10 cellular contexts compared by ENCODE assay signal in genomic region chr9:536597-537511, GRCh38. TPM values are rescaled to one million over a fixed set of nuclear protein-coding genes. Genes with fewer than 3 reads are reported as not detected.
DNase-seq lines count a peak whose midpoint lies in the region; ATAC-seq and TF ChIP-seq lines count a peak whose summit lies in the region.
"Had no signal": no experiment of that assay in that cellular context is flagged by ENCODE, and none has a peak within 500 bp of the region (broad histone marks: within the 10 kb centered on the region; RNA-seq: fewer than 3 reads in every experiment).

No MANE protein-coding gene starts in this region.

- no peak overlapping the region for H3K4me3 ChIP-seq in RWPE2 (ENCODE audit: severe bottlenecking)

- DNase-seq in activated T-cell treated with anti-CD3 and anti-CD28 coated beads, Interleukin-2, amount 50 U/mL, for 72 hours = no peak
- no peak for DNase-seq in activated T-cell treated with anti-CD3 and anti-CD28 coated beads, Interleukin-2, amount 50 U/mL, for 24 hours
- peak; percentile 55 for DNase-seq in NCI-H1092 (lab: John Stamatoyannopoulos, UW)
- no peak for DNase-seq in RWPE2 (ENCODE audit: low spot score)
- peak; percentile 37 for DNase-seq in nephron progenitor cell
- DNase-seq in stimulated activated naive CD4-positive, alpha-beta T cell (lab: John Stamatoyannopoulos, UW) = no peak
- DNase-seq in HEK293T (ENCODE audit: extremely low spot score) = no peak
- DNase-seq: HFFc6; stimulated activated CD8-positive, alpha-beta memory T cell treated with anti-CD3 and anti-CD28 coated beads, Interleukin-4, amount 100 ng/mL, for 48 hours had no signal

- H3K9me3 Mint-ChIP-seq in activated T-cell treated with anti-CD3 and anti-CD28 coated beads, Interleukin-2, amount 50 U/mL, for 72 hours = peaks cover 0 to 2% of the 10 kb centered on the region in 2 donors
- H3K9me3 Mint-ChIP-seq in activated T-cell treated with anti-CD3 and anti-CD28 coated beads, Interleukin-2, amount 50 U/mL, for 24 hours = peaks cover 2% of the 10 kb centered on the region
- H3K9me3 Mint-ChIP-seq in nephron progenitor cell = peaks cover 31% of the 10 kb centered on the region
- H3K9me3 Mint-ChIP-seq: HFFc6 had no signal

- CTCF ChIA-PET in HEK293T (lab: Yijun Ruan, JAX) = no interaction called here

- peaks cover 0 to 7% of the 10 kb centered on the region in 2 donors for H3K36me3 Mint-ChIP-seq in activated T-cell treated with anti-CD3 and anti-CD28 coated beads, Interleukin-2, amount 50 U/mL, for 72 hours (ENCODE audit: insufficient read depth in 2 of 2)
- no peaks in the 10 kb centered on the region for H3K36me3 Mint-ChIP-seq in activated T-cell treated with anti-CD3 and anti-CD28 coated beads, Interleukin-2, amount 50 U/mL, for 24 hours (ENCODE audit: low read depth)
- H3K36me3 Mint-ChIP-seq in nephron progenitor cell (ENCODE audit: low read depth) = peaks cover 36% of the 10 kb centered on the region

- H3K9me3 ChIP-seq in RWPE2 (ENCODE audit: severe bottlenecking) = no peaks in the 10 kb centered on the region

- no peak for TF ChIP-seq CTCF in RWPE2 (IDR thresholded peaks at IDR 0.05; ENCODE audit: poor library complexity, severe bottlenecking)
- TF ChIP-seq CTCF in nephron progenitor cell (IDR thresholded peaks at IDR 0.05) = no peak

- peaks cover 19% of the 10 kb centered on the region for H3K4me1 Mint-ChIP-seq in activated T-cell treated with anti-CD3 and anti-CD28 coated beads, Interleukin-2, amount 50 U/mL, for 72 hours (ENCODE audit: low read depth)
- peaks cover 5% of the 10 kb centered on the region for H3K4me1 Mint-ChIP-seq in activated T-cell treated with anti-CD3 and anti-CD28 coated beads, Interleukin-2, amount 50 U/mL, for 24 hours (ENCODE audit: low read depth)
- H3K4me1 Mint-ChIP-seq in nephron progenitor cell = peaks cover 65% of the 10 kb centered on the region

- peaks cover 16% of the 10 kb centered on the region for H3K36me3 ChIP-seq in RWPE2 (ENCODE audit: low read depth)

- peaks cover 29% of the 10 kb centered on the region for H3K4me1 ChIP-seq in RWPE2 (ENCODE audit: insufficient read depth, poor library complexity, severe bottlenecking)

- no peaks in the 10 kb centered on the region for H3K27me3 Mint-ChIP-seq in activated T-cell treated with anti-CD3 and anti-CD28 coated beads, Interleukin-2, amount 50 U/mL, for 72 hours (ENCODE audit: low read depth)
- H3K27me3 Mint-ChIP-seq in activated T-cell treated with anti-CD3 and anti-CD28 coated beads, Interleukin-2, amount 50 U/mL, for 24 hours = peaks cover 15% of the 10 kb centered on the region
- peaks cover 5% of the 10 kb centered on the region for H3K27me3 Mint-ChIP-seq in nephron progenitor cell (ENCODE audit: low read depth, poor library complexity)

- ATAC-seq in activated T-cell treated with anti-CD3 and anti-CD28 coated beads, Interleukin-2, amount 50 U/mL, for 72 hours (replicated peaks in 1 of 2) = no peak
- 0 out of 3 replicates have a peak, but pooled peaks have one; percentile 31 for ATAC-seq in RWPE2 (ENCODE audit: low read depth)
- no peak for ATAC-seq in HG02571 (IDR thresholded peaks at IDR 0.05; ENCODE audit: unreplicated experiment)

- peak overlapping the region; percentile 45 to 68 for H3K4me3 Mint-ChIP-seq in activated T-cell treated with anti-CD3 and anti-CD28 coated beads, Interleukin-2, amount 50 U/mL, for 72 hours
- no peak overlapping the region for H3K4me3 Mint-ChIP-seq in activated T-cell treated with anti-CD3 and anti-CD28 coated beads, Interleukin-2, amount 50 U/mL, for 24 hours
- H3K4me3 Mint-ChIP-seq in nephron progenitor cell = peak overlapping the region; percentile 47
- H3K4me3 Mint-ChIP-seq: HFFc6 had no signal

- H3K27ac Mint-ChIP-seq in activated T-cell treated with anti-CD3 and anti-CD28 coated beads, Interleukin-2, amount 50 U/mL, for 72 hours = peak overlapping the region; percentile 59
- H3K27ac Mint-ChIP-seq in activated T-cell treated with anti-CD3 and anti-CD28 coated beads, Interleukin-2, amount 50 U/mL, for 24 hours = no peak overlapping the region
- peak overlapping the region; percentile 97 for H3K27ac Mint-ChIP-seq in nephron progenitor cell
- H3K27ac Mint-ChIP-seq: HFFc6 had no signal

- POLR2A ChIA-PET in HEK293T (lab: Yijun Ruan, JAX) = no interaction called here

- H3K27ac ChIP-seq in RWPE2 (ENCODE audit: poor library complexity, severe bottlenecking) = no peak overlapping the region

- no peaks in the 10 kb centered on the region for H3K27me3 ChIP-seq in RWPE2 (ENCODE audit: insufficient read depth, poor library complexity, severe bottlenecking)

TF ChIP-seq in HEK293T, 16 proteins besides CTCF, POLR2A, EP300 and RAD21:
- no peak for TF ChIP-seq SP1 (IDR thresholded peaks at IDR 0.05)
- TF ChIP-seq NFRKB (IDR thresholded peaks at IDR 0.05) = no peak

RNA-seq across cellular contexts. Expression of gene KANK1, which starts 32.4 kb away (rescaled TPM):
- total RNA-seq in activated T-cell treated with anti-CD3 and anti-CD28 coated beads, Interleukin-2, amount 50 U/mL, for 72 hours = 1 to 10 TPM; 6.2 to 6.7 TPM

Comparison
In these comparisons a context has a peak if more than half of its experiments do, and no peak if none do; other contexts are left out.
1. DNase-seq: peak in NCI-H1092 (single experiment) and nephron progenitor cell (single experiment); none in activated T-cell treated with anti-CD3 and anti-CD28 coated beads, Interleukin-2, amount 50 U/mL, for 72 hours (0 of 2), activated T-cell treated with anti-CD3 and anti-CD28 coated beads, Interleukin-2, amount 50 U/mL, for 24 hours (single experiment), RWPE2 (single experiment), stimulated activated naive CD4-positive, alpha-beta T cell (0 of 6) and HEK293T (single experiment).